8 cellular contexts compared by ENCODE assay signal in genomic region chr1:229024528-229025119, GRCh38.
A peak's percentile ranks its signal among the peaks of the same experiment; 100 is the strongest.
DNase-seq lines count a peak whose midpoint lies in the region; ATAC-seq and TF ChIP-seq lines count a peak whose summit lies in the region.

No MANE protein-coding gene starts in this region.

- no peak overlapping the region for H3K4me3 ChIP-seq in osteoblast (ENCODE audit: insufficient read depth, low read length)

- H3K4me3 Mint-ChIP-seq in Calu3 (ENCODE audit: low read depth, unreplicated experiment): no peak overlapping the region

- DNase-seq in Calu3: peak; percentile 41
- peak; percentile 83 for DNase-seq in NCI-H460 (ENCODE audit: extremely low read depth, low read depth)
- DNase-seq in osteoblast (ENCODE audit: insufficient read length, low spot score, missing footprints): peak; percentile 95
- DNase-seq in activated effector memory CD4-positive, alpha-beta T cell treated with anti-CD3 and anti-CD28 coated beads, Interleukin-2, amount 50 U/mL, for 16 hours: no peak
- no peak for DNase-seq in activated gamma-delta T cell treated with Interleukin-2 at 50 U/mL for 16 hours

- no peak overlapping the region for H3K27ac ChIP-seq in osteoblast (ENCODE audit: low read depth, low read length)

- H3K27me3 ChIP-seq in osteoblast (ENCODE audit: insufficient read depth, low read length): no peaks in the 10 kb centered on the region

- H3K4me1 ChIP-seq in osteoblast (ENCODE audit: insufficient read depth, low read length): no peaks in the 10 kb centered on the region

- intact Hi-C loops in Calu3 (cut with micrococcal nuclease; ENCODE audit: unreplicated experiment): loop anchor here (10.0 kb wide), 1 partner anchor 110 kb away; no protein-coding TSS in a partner anchor

- H3K79me2 ChIP-seq in osteoblast (ENCODE audit: insufficient read depth, low read length): no peaks in the 10 kb centered on the region

- no peaks in the 10 kb centered on the region for H3K36me3 Mint-ChIP-seq in Calu3 (ENCODE audit: insufficient read depth, unreplicated experiment)

- ATAC-seq in esophagus mucosa (peak; percentile 74), GM19328 (IDR thresholded peaks at IDR 0.05; ENCODE audit: unreplicated experiment) (no peak), HG03378 (IDR thresholded peaks at IDR 0.05; ENCODE audit: unreplicated experiment) (no peak)

- no peak overlapping the region for H2AFZ ChIP-seq in osteoblast (ENCODE audit: low read length)

- H3K9me3 ChIP-seq in osteoblast (ENCODE audit: low read depth, low read length): no peaks in the 10 kb centered on the region

- TF ChIP-seq CTCF in Calu3 (IDR thresholded peaks at IDR 0.05; ENCODE audit: unreplicated experiment): no peak
- no peak for TF ChIP-seq CTCF in osteoblast (IDR thresholded peaks at IDR 0.05; ENCODE audit: extremely low read depth, low read depth, low read length)

- no peaks in the 10 kb centered on the region for H4K20me1 ChIP-seq in osteoblast (ENCODE audit: insufficient read depth, low read length)

- no peaks in the 10 kb centered on the region for H3K36me3 ChIP-seq in osteoblast (ENCODE audit: insufficient read depth, low read length)

- H3K4me2 ChIP-seq in osteoblast (ENCODE audit: insufficient read depth, low read length): no peak overlapping the region

- CTCF ChIA-PET in Calu3 (lab: Charles Lee): interaction anchor here (1.5 kb wide), 1 partner anchor 9 kb away, joined by 9 read pairs; no protein-coding TSS in a partner anchor

- BruUV-seq in Calu3 (replicated peaks; lab: Mats Ljungman, UMichigan): no TSS peak

- H3K4me1 Mint-ChIP-seq in Calu3 (ENCODE audit: low read depth, unreplicated experiment): peaks cover 25% of the 10 kb centered on the region

- no peak overlapping the region for H3K27ac Mint-ChIP-seq in Calu3 (ENCODE audit: unreplicated experiment)

- H3K9me3 Mint-ChIP-seq in Calu3 (ENCODE audit: low read depth, unreplicated experiment): no peaks in the 10 kb centered on the region

- H3K27me3 Mint-ChIP-seq in Calu3 (ENCODE audit: unreplicated experiment): no peaks in the 10 kb centered on the region

Comparison
In these comparisons a context has a peak if more than half of its experiments do, and no peak if none do; other contexts are left out.
1. DNase-seq: peak in Calu3 (single experiment), NCI-H460 (single experiment) and osteoblast (single experiment); none in activated effector memory CD4-positive, alpha-beta T cell treated with anti-CD3 and anti-CD28 coated beads, Interleukin-2, amount 50 U/mL, for 16 hours (single experiment) and activated gamma-delta T cell treated with Interleukin-2 at 50 U/mL for 16 hours (single experiment).